15 cellular contexts compared by ENCODE assay signal in the genomic region with DNA sequence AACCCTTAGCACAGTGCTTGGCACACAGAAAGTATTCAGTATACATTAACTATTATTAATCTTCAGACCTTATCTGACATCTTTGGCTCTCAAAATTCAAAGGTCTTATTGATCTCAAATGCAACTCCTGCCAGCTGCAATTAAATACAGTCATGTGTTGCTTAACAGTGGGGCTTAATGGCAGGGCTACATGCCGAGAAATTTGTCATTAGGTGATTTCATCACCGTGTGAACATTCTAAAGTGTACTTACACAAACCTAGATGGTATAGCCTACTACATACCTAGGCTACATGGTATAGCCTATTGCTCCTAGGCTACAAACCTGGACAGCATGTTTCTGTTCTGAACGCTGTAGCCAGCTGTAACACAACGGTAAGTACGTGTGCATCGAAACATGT.
"Had no signal": no experiment of that assay in that cellular context is flagged by ENCODE, and none has a peak within 500 bp of the region (broad histone marks: within the 10 kb centered on the region; RNA-seq: fewer than 3 reads in every experiment).

No MANE protein-coding gene starts in this region.

- H2AFZ ChIP-seq: parathyroid adenoma had no signal

- H3K9ac ChIP-seq: parathyroid adenoma had no signal

- H3K4me1 ChIP-seq: ascending aorta, colonic mucosa, uterus had no signal

- H3K27me3 Mint-ChIP-seq: naive B cell had no signal

- H3K27ac ChIP-seq: ascending aorta, colonic mucosa, parathyroid adenoma, uterus had no signal

- H3K9me3 ChIP-seq: colonic mucosa, thyroid gland, uterus had no signal

- H3K36me3 ChIP-seq: ascending aorta, colonic mucosa, thyroid gland, uterus had no signal

- H3K4me3 Mint-ChIP-seq: activated CD8-positive, alpha-beta T cell treated with anti-CD3 and anti-CD28 coated beads for 36 hours; activated T-helper 1 cell treated with anti-CD3 and anti-CD28 coated beads, Interleukin-12 subunit alpha, Interleukin-12 subunit beta, Interleukin-2, Interleukin-4 antibody, amounts not matched to agents 30 ng/mL and 10 ng/mL and 1 ng/mL, durations not matched to agents 14 hours and 24 hours and 36 hours; naive B cell; T-helper 2 cell treated with Interferon-gamma antibody and Interleukin-4, amounts not matched to agents 5 μg/mL and 100 μg/mL, for 36 hours had no signal

- ATAC-seq: activated CD8-positive, alpha-beta T cell treated with anti-CD3 and anti-CD28 coated beads for 36 hours; left cardiac atrium had no signal

- H3K27ac Mint-ChIP-seq: activated CD8-positive, alpha-beta T cell treated with anti-CD3 and anti-CD28 coated beads for 36 hours; activated T-helper 1 cell treated with anti-CD3 and anti-CD28 coated beads, Interleukin-12 subunit alpha, Interleukin-12 subunit beta, Interleukin-2, Interleukin-4 antibody, amounts not matched to agents 30 ng/mL and 10 ng/mL and 1 ng/mL, durations not matched to agents 14 hours and 24 hours and 36 hours; T-helper 2 cell treated with Interferon-gamma antibody and Interleukin-4, amounts not matched to agents 5 μg/mL and 100 μg/mL, for 36 hours had no signal

- H3K4me3 ChIP-seq: ascending aorta, colonic mucosa, lung, thyroid gland, uterus had no signal

- H3K27me3 ChIP-seq: ascending aorta, colonic mucosa, thyroid gland, uterus had no signal

- DNase-seq: activated CD8-positive, alpha-beta T cell treated with anti-CD3 and anti-CD28 coated beads for 36 hours; activated naive CD4-positive, alpha-beta T cell; colonic mucosa; effector CD4-positive, alpha-beta T cell; erythroblast; left cardiac atrium; naive B cell; retina; thyroid gland; uterus had no signal
